8 cellular contexts compared by ENCODE assay signal in the genomic region with DNA sequence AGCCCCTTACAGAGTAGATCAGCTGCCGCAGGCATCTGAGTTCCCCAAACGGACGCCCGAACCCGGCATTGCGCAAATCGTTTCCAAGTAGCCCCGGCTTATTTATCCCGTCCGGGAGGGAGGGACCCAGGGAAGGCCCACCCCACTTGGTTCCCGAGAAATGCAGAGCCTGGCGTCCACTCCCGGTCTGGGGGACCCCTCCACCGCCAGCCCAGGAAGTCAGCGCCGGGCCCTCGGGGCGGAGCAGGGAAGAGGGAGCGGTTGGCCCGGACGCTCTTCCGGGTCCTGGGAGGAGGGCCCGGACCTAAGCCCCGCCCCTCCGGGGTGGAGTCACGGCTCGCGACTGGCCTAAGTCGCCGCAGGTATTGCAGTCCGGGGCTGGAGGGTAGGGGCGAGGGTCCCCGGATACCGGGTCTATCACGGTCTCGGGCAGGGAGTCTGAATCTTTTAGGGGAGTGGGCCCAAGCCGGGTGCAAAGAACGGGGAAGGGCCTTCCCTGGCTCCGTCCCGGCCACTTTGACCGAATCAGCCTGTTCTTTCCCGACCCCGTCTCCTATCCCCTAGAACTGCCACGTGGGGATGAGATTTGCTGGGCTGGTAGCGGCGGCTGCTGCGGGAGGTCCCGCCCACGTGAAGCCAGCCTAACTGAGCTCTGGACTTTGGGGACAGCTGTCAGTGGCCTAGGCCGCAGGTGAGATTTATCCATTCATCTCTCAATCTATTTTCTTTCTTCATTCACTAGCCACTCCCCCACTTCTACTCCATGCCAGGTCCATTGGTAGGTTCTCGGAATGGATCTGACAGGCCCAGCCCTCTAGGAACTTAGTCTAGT. TPM values are rescaled to one million over a fixed set of nuclear protein-coding genes. Genes with fewer than 3 reads are reported as not detected.
DNase-seq lines count a peak whose midpoint lies in the region; ATAC-seq and TF ChIP-seq lines count a peak whose summit lies in the region.

A gene with protein sequence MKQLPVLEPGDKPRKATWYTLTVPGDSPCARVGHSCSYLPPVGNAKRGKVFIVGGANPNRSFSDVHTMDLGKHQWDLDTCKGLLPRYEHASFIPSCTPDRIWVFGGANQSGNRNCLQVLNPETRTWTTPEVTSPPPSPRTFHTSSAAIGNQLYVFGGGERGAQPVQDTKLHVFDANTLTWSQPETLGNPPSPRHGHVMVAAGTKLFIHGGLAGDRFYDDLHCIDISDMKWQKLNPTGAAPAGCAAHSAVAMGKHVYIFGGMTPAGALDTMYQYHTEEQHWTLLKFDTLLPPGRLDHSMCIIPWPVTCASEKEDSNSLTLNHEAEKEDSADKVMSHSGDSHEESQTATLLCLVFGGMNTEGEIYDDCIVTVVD (plus strand): TSS at position 327 of the 832 bp plus-strand sequence. CDS start 2,472 bp downstream, outside the sequence.

- peaks cover 9% of the 10 kb centered on the region for H3K79me2 ChIP-seq in OCI-LY7 (ENCODE audit: insufficient read depth, low read depth, low read length)

- peak within 1 kb of the TSS; percentile 55 for H2AFZ ChIP-seq in OCI-LY7 (ENCODE audit: low read length)

- intact Hi-C loops in OCI-LY7 (cut with micrococcal nuclease; ENCODE audit: unreplicated experiment): no loop called here
- intact Hi-C loops in mucosa of descending colon (cut with DNase I, micrococcal nuclease): no loop called here

- 1% methylated on average over 51 of the region's 51 CpGs for whole genome bisulfite sequencing in HUES64

- CTCF ChIA-PET in OCI-LY7 (lab: Charles Lee; ENCODE audit: unreplicated experiment): interaction anchor here (0.5 kb wide), 1 partner anchor 10 kb away, joined by 4 read pairs; no protein-coding TSS in a partner anchor

- H3K9ac ChIP-seq in HUES64 (ENCODE audit: low read depth, low read length): peak within 1 kb of the TSS; percentile 88

- no peaks in the 10 kb centered on the region for H3K27me3 ChIP-seq in HUES64 (ENCODE audit: insufficient read depth, low read length)

- TF ChIP-seq CTCF in OCI-LY7 (conservative IDR thresholded peaks at IDR 0.05; ENCODE audit: low read length) (no peak; the same call in 1 of the 2 replicates), epithelial cell of esophagus (IDR thresholded peaks at IDR 0.05; ENCODE audit: insufficient read depth, low read depth, low read length, missing control alignments) (no peak), mucosa of descending colon (IDR thresholded peaks at IDR 0.05) (no peak)

- peak within 1 kb of the TSS; percentile 83 for H3K4me2 ChIP-seq in OCI-LY7 (ENCODE audit: low read length)

- no peaks in the 10 kb centered on the region for H4K20me1 ChIP-seq in OCI-LY7 (ENCODE audit: insufficient read depth, low read length)

- H3K27ac ChIP-seq in HUES64 (ENCODE audit: low read depth, low read length) (peak within 1 kb of the TSS; percentile 76; the same call in 1 of the 2 replicates), OCI-LY7 (ENCODE audit: low read depth, low read length, poor library complexity, severe bottlenecking) (peak within 1 kb of the TSS; percentile 81)

- no peaks in the 10 kb centered on the region for H3K9me2 ChIP-seq in OCI-LY7 (ENCODE audit: insufficient read depth, low read length)

- H3K4me3 ChIP-seq in HUES64 (ENCODE audit: low read length): peak within 1 kb of the TSS; percentile 86
- H3K4me3 ChIP-seq in OCI-LY7 (ENCODE audit: low read depth, low read length, poor library complexity, severe bottlenecking): peak within 1 kb of the TSS; percentile 98
- peak within 1 kb of the TSS; percentile 91 for H3K4me3 ChIP-seq in epithelial cell of esophagus (ENCODE audit: low read length)
- peak within 1 kb of the TSS; percentile 67 for H3K4me3 ChIP-seq in mucosa of descending colon

- DNase-seq in D341Med (ENCODE audit: low spot score) (peak; percentile 96), OCI-LY7 (ENCODE audit: low spot score) (peak; percentile 93), activated T-cell treated with anti-CD3 and anti-CD28 coated beads for 24 hours (ENCODE audit: low read depth) (peak; percentile 88), epithelial cell of esophagus (ENCODE audit: low read depth) (peak; percentile 94), mucosa of descending colon (peak; percentile 97 to 98 (median 97))
- peak; percentile 88 for DNase-seq in stimulated activated CD8-positive, alpha-beta memory T cell treated with anti-CD3 and anti-CD28 coated beads, Interleukin-4, amount 100 ng/mL, for 24 hours (ENCODE audit: low read depth)

- BruUV-seq in OCI-LY7 (replicated peaks; lab: Mats Ljungman, UMichigan): TSS peak; percentile 86

- ATAC-seq in GM21447 (IDR thresholded peaks at IDR 0.05; ENCODE audit: unreplicated experiment) (peak; percentile 91), mucosa of descending colon (peak; percentile 97)

- POLR2A ChIA-PET in OCI-LY7 (lab: Charles Lee): interaction anchor here (0.5 to 2.2 kb wide), 6 partner anchors 10 to 1317 kb away, joined by 3 to 15 read pairs (median 4); a partner anchor contains a TSS

- H3K9me3 ChIP-seq in HUES64 (ENCODE audit: insufficient read depth, low read depth, low read length): no peaks in the 10 kb centered on the region
- no peaks in the 10 kb centered on the region for H3K9me3 ChIP-seq in OCI-LY7 (ENCODE audit: low read length)
- H3K9me3 ChIP-seq in mucosa of descending colon: no peaks in the 10 kb centered on the region

- peaks cover 17% of the 10 kb centered on the region for H3K36me3 ChIP-seq in HUES64 (ENCODE audit: insufficient read depth, low read length)
- H3K36me3 ChIP-seq in OCI-LY7 (ENCODE audit: insufficient read depth, low read length): peaks cover 22% of the 10 kb centered on the region
- H3K36me3 ChIP-seq in mucosa of descending colon (ENCODE audit: low read depth): no peaks in the 10 kb centered on the region

- H3K4me1 ChIP-seq in HUES64 (ENCODE audit: insufficient read depth, low read length) (peaks cover 6% of the 10 kb centered on the region; the same call in 1 of the 2 replicates), OCI-LY7 (ENCODE audit: insufficient read depth, low read length, poor library complexity, severe bottlenecking) (peaks cover 26% of the 10 kb centered on the region), mucosa of descending colon (ENCODE audit: low read depth) (peaks cover 8% of the 10 kb centered on the region)

RNA-seq across cellular contexts. Expression of the gene that starts here (rescaled TPM):
- polyA plus RNA-seq in HUES64 (2013, experiment 1 of 2): 25.5 TPM
- polyA plus RNA-seq in HUES64 (2013, experiment 2 of 2): 20.4 TPM
- total RNA-seq in OCI-LY7 (2014; rRNA removed; shearing (Covaris generic)): 16.2 and 27.0 TPM in 2 replicates
- total RNA-seq in OCI-LY7 (2022) (22.9 and 23.9 TPM in 2 replicates), mucosa of descending colon (10 to 100 TPM; 11.6 to 12.9 (median 12.1) TPM)

Comparison
In these comparisons a context has a peak if more than half of its experiments do, and no peak if none do; other contexts are left out.
1. Peak in every context shown above with its lines: DNase-seq, ATAC-seq, H3K4me3 ChIP-seq and H3K27ac ChIP-seq.